Comparison of ENCODE assay signal across 8 cellular contexts in genomic region chr9:136671646-136672430, GRCh38. TPM values are rescaled to one million over a fixed set of nuclear protein-coding genes. Genes with fewer than 3 reads are reported as not detected.
DNase-seq lines count a peak whose midpoint lies in the region; ATAC-seq and TF ChIP-seq lines count a peak whose summit lies in the region.

No MANE protein-coding gene starts in this region.

- no peaks in the 10 kb centered on the region for H3K9me3 ChIP-seq in DOHH2 (ENCODE audit: control insufficient read depth, insufficient read depth, low read length)
- no peaks in the 10 kb centered on the region for H3K9me3 ChIP-seq in hepatocyte (ENCODE audit: low read depth)

- no peaks in the 10 kb centered on the region for H3K27me3 Mint-ChIP-seq in activated T-cell treated with anti-CD3 and anti-CD28 coated beads, Interleukin-2, amount 50 U/mL, for 72 hours (ENCODE audit: low read depth)

- no peaks in the 10 kb centered on the region for H3K4me1 Mint-ChIP-seq in activated T-cell treated with anti-CD3 and anti-CD28 coated beads, Interleukin-2, amount 50 U/mL, for 72 hours (ENCODE audit: low read depth)
- peaks cover 5% of the 10 kb centered on the region for H3K4me1 Mint-ChIP-seq in stimulated activated effector memory CD8-positive, alpha-beta T cell treated with anti-CD3 and anti-CD28 coated beads, Interleukin-12 subunit alpha, Interleukin-12 subunit beta, amount 100 ng/mL, for 72 hours

- H4K20me1 ChIP-seq in DOHH2 (ENCODE audit: control insufficient read depth, insufficient read depth, low read depth, low read length) (no peaks in the 10 kb centered on the region), hepatocyte (ENCODE audit: insufficient read depth, poor library complexity, severe bottlenecking) (no peaks in the 10 kb centered on the region)

- peaks cover 36% of the 10 kb centered on the region for H3K27me3 ChIP-seq in DOHH2 (ENCODE audit: control insufficient read depth, low read length)
- H3K27me3 ChIP-seq in hepatocyte = no peaks in the 10 kb centered on the region

- H3K9me3 Mint-ChIP-seq in activated T-cell treated with anti-CD3 and anti-CD28 coated beads, Interleukin-2, amount 50 U/mL, for 72 hours = no peaks in the 10 kb centered on the region
- no peaks in the 10 kb centered on the region for H3K9me3 Mint-ChIP-seq in stimulated activated effector memory CD8-positive, alpha-beta T cell treated with anti-CD3 and anti-CD28 coated beads, Interleukin-12 subunit alpha, Interleukin-12 subunit beta, amount 100 ng/mL, for 72 hours

- peak in 1 of 2 donors; percentile 43 for ATAC-seq in activated T-cell treated with anti-CD3 and anti-CD28 coated beads, Interleukin-2, amount 50 U/mL, for 72 hours (replicated peaks in 1 of 2)
- ATAC-seq in stimulated activated effector memory CD8-positive, alpha-beta T cell treated with anti-CD3 and anti-CD28 coated beads, Interleukin-12 subunit alpha, Interleukin-12 subunit beta, amount 100 ng/mL, for 72 hours = peak; percentile 42
- ATAC-seq in HG02938 (IDR thresholded peaks at IDR 0.05; ENCODE audit: unreplicated experiment) = no peak

- H3K27ac Mint-ChIP-seq in activated T-cell treated with anti-CD3 and anti-CD28 coated beads, Interleukin-2, amount 50 U/mL, for 72 hours = no peak overlapping the region
- H3K27ac Mint-ChIP-seq in stimulated activated effector memory CD8-positive, alpha-beta T cell treated with anti-CD3 and anti-CD28 coated beads, Interleukin-12 subunit alpha, Interleukin-12 subunit beta, amount 100 ng/mL, for 72 hours = peak overlapping the region; percentile 29

- no peak overlapping the region for H3K4me3 Mint-ChIP-seq in activated T-cell treated with anti-CD3 and anti-CD28 coated beads, Interleukin-2, amount 50 U/mL, for 72 hours
- H3K4me3 Mint-ChIP-seq in stimulated activated effector memory CD8-positive, alpha-beta T cell treated with anti-CD3 and anti-CD28 coated beads, Interleukin-12 subunit alpha, Interleukin-12 subunit beta, amount 100 ng/mL, for 72 hours = no peak overlapping the region

- H3K79me2 ChIP-seq in DOHH2 (ENCODE audit: control insufficient read depth, low read length) (no peaks in the 10 kb centered on the region), hepatocyte (no peaks in the 10 kb centered on the region)

- no peak overlapping the region for H3K27ac ChIP-seq in DOHH2 (ENCODE audit: low read depth, low read length)
- H3K27ac ChIP-seq in hepatocyte = no peak overlapping the region

- no peak overlapping the region for H2AFZ ChIP-seq in hepatocyte

- no peaks in the 10 kb centered on the region for H3F3A ChIP-seq in DOHH2 (ENCODE audit: control insufficient read depth, insufficient read depth)

- WGBS in hepatocyte (ENCODE audit: low lambda C conversion rate, missing lambda C conversion rate) = 59% methylated on average over 21 of the region's 27 CpGs

- H3K36me3 ChIP-seq in DOHH2 (ENCODE audit: control insufficient read depth, low read length) (no peaks in the 10 kb centered on the region; the same call in 1 of the 2 replicates), hepatocyte (replicated peaks; ENCODE audit: insufficient read depth, low read depth) (no peaks in the 10 kb centered on the region)

- H3K9me2 ChIP-seq in DOHH2 (replicated peaks; ENCODE audit: control insufficient read depth, low read length) (no peaks in the 10 kb centered on the region), hepatocyte (replicated peaks; ENCODE audit: insufficient read depth) (no peaks in the 10 kb centered on the region)

- peaks cover 9% of the 10 kb centered on the region for H3K4me1 ChIP-seq in DOHH2 (ENCODE audit: control insufficient read depth, low read length)
- H3K4me1 ChIP-seq in hepatocyte (ENCODE audit: insufficient read depth) = peaks cover 17% of the 10 kb centered on the region

- TF ChIP-seq CTCF in DOHH2 (IDR thresholded peaks at IDR 0.05; ENCODE audit: low read depth, low read length, poor library complexity, severe bottlenecking) (peak; percentile 97), hepatocyte (IDR thresholded peaks at IDR 0.05; ENCODE audit: poor library complexity) (peak; percentile 74)

- no peak overlapping the region for H3K4me2 ChIP-seq in DOHH2 (ENCODE audit: low read length)
- no peak overlapping the region for H3K4me2 ChIP-seq in hepatocyte

- H3K36me3 Mint-ChIP-seq in activated T-cell treated with anti-CD3 and anti-CD28 coated beads, Interleukin-2, amount 50 U/mL, for 72 hours (ENCODE audit: insufficient read depth in 2 of 2) = no peaks in the 10 kb centered on the region
- H3K36me3 Mint-ChIP-seq in stimulated activated effector memory CD8-positive, alpha-beta T cell treated with anti-CD3 and anti-CD28 coated beads, Interleukin-12 subunit alpha, Interleukin-12 subunit beta, amount 100 ng/mL, for 72 hours = peaks cover 16% of the 10 kb centered on the region

- H3K4me3 ChIP-seq in DOHH2 (ENCODE audit: low read length) = no peak overlapping the region
- no peak overlapping the region for H3K4me3 ChIP-seq in hepatocyte

- DNase-seq in NCI-H2171 (lab: John Stamatoyannopoulos, UW) (peak; percentile 19), hepatocyte (ENCODE audit: low spot score) (peak; percentile 68), islet precursor cell (no peak), NCI-H1694 (lab: John Stamatoyannopoulos, UW) (no peak)
- DNase-seq in activated T-cell treated with anti-CD3 and anti-CD28 coated beads, Interleukin-2, amount 50 U/mL, for 72 hours = peak; percentile 53 to 54
- peak; percentile 58 to 77 for DNase-seq in stimulated activated effector memory CD8-positive, alpha-beta T cell treated with anti-CD3 and anti-CD28 coated beads, Interleukin-12 subunit alpha, Interleukin-12 subunit beta, amount 100 ng/mL, for 72 hours (ENCODE audit: low spot score in 2 of 2)

RNA-seq across cellular contexts. Expression of gene EGFL7, which starts 9.1 kb away (rescaled TPM):
- 1 to 10 TPM in 1 of 2 donors, under 1 TPM in 1; 0.93 to 1.1 TPM for total RNA-seq in activated T-cell treated with anti-CD3 and anti-CD28 coated beads, Interleukin-2, amount 50 U/mL, for 72 hours
- total RNA-seq in hepatocyte = 50.0 and 52.9 TPM in 2 replicates
- polyA plus RNA-seq in hepatocyte = 82.5 and 82.6 TPM in 2 replicates

RNA-seq across cellular contexts. Expression of gene AGPAT2, which starts 15.4 kb away (rescaled TPM):
- 10 to 100 TPM; 18.3 to 19.2 TPM for total RNA-seq in activated T-cell treated with anti-CD3 and anti-CD28 coated beads, Interleukin-2, amount 50 U/mL, for 72 hours
- 125 and 136 TPM in 2 replicates for total RNA-seq in hepatocyte
- 242 and 249 TPM in 2 replicates for polyA plus RNA-seq in hepatocyte

RNA-seq across cellular contexts. Expression of gene DIPK1B, which starts 40.5 kb away (rescaled TPM):
- total RNA-seq in activated T-cell treated with anti-CD3 and anti-CD28 coated beads, Interleukin-2, amount 50 U/mL, for 72 hours = under 1 TPM; 0.67 to 0.72 TPM
- total RNA-seq in hepatocyte = 31.7 and 33.3 TPM in 2 replicates
- 39.4 and 47.3 TPM in 2 replicates for polyA plus RNA-seq in hepatocyte

Comparison
In these comparisons a context has a peak if more than half of its experiments do, and no peak if none do; other contexts are left out.
1. DNase-seq: peak in NCI-H2171 (single experiment), activated T-cell treated with anti-CD3 and anti-CD28 coated beads, Interleukin-2, amount 50 U/mL, for 72 hours (2 of 2), hepatocyte (single experiment) and stimulated activated effector memory CD8-positive, alpha-beta T cell treated with anti-CD3 and anti-CD28 coated beads, Interleukin-12 subunit alpha, Interleukin-12 subunit beta, amount 100 ng/mL, for 72 hours (2 of 2); none in islet precursor cell (single experiment) and NCI-H1694 (single experiment).
2. RNA of gene EGFL7, which starts 9.1 kb away (total RNA-seq): 50.0 to 52.9 TPM in hepatocyte; 0.93 to 1.1 TPM in activated T-cell treated with anti-CD3 and anti-CD28 coated beads, Interleukin-2, amount 50 U/mL, for 72 hours; every median in the first group is over 10 times any median in the second.
3. RNA of gene DIPK1B, which starts 40.5 kb away (total RNA-seq): 31.7 to 33.3 TPM in hepatocyte; 0.67 to 0.72 TPM in activated T-cell treated with anti-CD3 and anti-CD28 coated beads, Interleukin-2, amount 50 U/mL, for 72 hours; every median in the first group is over 10 times any median in the second.